10 cellular contexts compared by ENCODE assay signal in genomic region chr16:66661210-66661560, GRCh38. TPM values are rescaled to one million over a fixed set of nuclear protein-coding genes. Genes with fewer than 3 reads are reported as not detected.
A peak's percentile ranks its signal among the peaks of the same experiment; 100 is the strongest.
DNase-seq lines count a peak whose midpoint lies in the region; ATAC-seq, FAIRE-seq and TF ChIP-seq lines count a peak whose summit lies in the region.
"Had no signal": no experiment of that assay in that cellular context is flagged by ENCODE, and none has a peak within 500 bp of the region (broad histone marks: within the 10 kb centered on the region; RNA-seq: fewer than 3 reads in every experiment).

No MANE protein-coding gene starts in this region.

- 48% methylated on average over 4 of the region's 4 CpGs for WGBS in A549 (ENCODE audit: missing lambda C conversion rate)
- 40% methylated on average over 4 of the region's 4 CpGs for WGBS in SK-N-SH (ENCODE audit: low lambda C conversion rate)
- 60 to 61% methylated on average over 4 of the region's 4 CpGs for WGBS in pancreas, 2 donors

- no peak for TF ChIP-seq CTCF in A549 (IDR thresholded peaks at IDR 0.05)
- no peak for TF ChIP-seq CTCF in SK-N-SH (IDR thresholded peaks at IDR 0.05)
- TF ChIP-seq CTCF in cardiac muscle cell (IDR thresholded peaks at IDR 0.05; ENCODE audit: low read depth, low read length): no peak
- no peak for TF ChIP-seq CTCF in pancreas (IDR thresholded peaks at IDR 0.05)

- H3K27me3 ChIP-seq in SK-N-SH (ENCODE audit: insufficient read depth) (no peaks in the 10 kb centered on the region), cardiac muscle cell (no peaks in the 10 kb centered on the region), pancreas (no peaks in the 10 kb centered on the region)

- no peaks in the 10 kb centered on the region for H4K20me1 ChIP-seq in SK-N-SH (ENCODE audit: insufficient read depth)

- no peaks in the 10 kb centered on the region for H3K36me3 ChIP-seq in SK-N-SH (replicated peaks in 1 of 2; ENCODE audit: control insufficient read depth in 1 of 2, insufficient read depth in 2 of 2, low read length in 1 of 2)
- no peaks in the 10 kb centered on the region for H3K36me3 ChIP-seq in cardiac muscle cell
- H3K36me3 ChIP-seq in pancreas: no peaks in the 10 kb centered on the region

- H3K4me1 ChIP-seq in A549 (peaks cover 30% of the 10 kb centered on the region), SK-N-SH (ENCODE audit: control insufficient read depth in 1 of 2, insufficient read depth in 2 of 2, low read depth in 1 of 2, low read length in 1 of 2) (peaks cover 20 to 26% of the 10 kb centered on the region in 2 experiments), cardiac muscle cell (ENCODE audit: low read depth) (peaks cover 30% of the 10 kb centered on the region), pancreas (peaks cover 0 to 18% (median 6%) of the 10 kb centered on the region in 3 donors)

- H3K4me2 ChIP-seq in A549 (peak overlapping the region; percentile 72), SK-N-SH (peak overlapping the region; percentile 54)

- H3K79me2 ChIP-seq in SK-N-SH (ENCODE audit: insufficient read depth): peaks cover 65% of the 10 kb centered on the region; the same call in 1 of the 2 replicates

- FAIRE-seq in A549 (lab: Jason Lieb, UNC) (no peak), pancreas (lab: Jason Lieb, UNC) (no peak), H54 (lab: Jason Lieb, UNC) (no peak)
- FAIRE-seq: GM19239 had no signal

- H3K4me3 ChIP-seq in A549 (no peak overlapping the region), SK-N-SH (ENCODE audit: low read depth in 2 of 2, low read length in 1 of 2) (peak overlapping the region in 1 of 2 experiments; percentile 8; a peak in 2 of 4 replicates), cardiac muscle cell (no peak overlapping the region), pancreas (no peak overlapping the region)

- peak overlapping the region; percentile 54 for H3K9ac ChIP-seq in SK-N-SH

- H3K27ac ChIP-seq in A549 (peak overlapping the region; percentile 72 to 86), SK-N-SH (ENCODE audit: low read depth in 2 of 2, low read length in 1 of 2) (peak overlapping the region; percentile 88 to 89), cardiac muscle cell (peak overlapping the region; percentile 89), pancreas (peak overlapping the region in 2 of 4 donors; percentile 42 to 45)

- no peaks in the 10 kb centered on the region for H3K9me2 ChIP-seq in SK-N-SH

- H2AFZ ChIP-seq in SK-N-SH (ENCODE audit: low read depth): no peak overlapping the region

- POLR2A ChIA-PET in A549 (lab: Yijun Ruan, JAX) (interaction anchor here (0.8 to 1.3 kb wide), 3 partner anchors 10 to 170 kb away, joined by 3 to 8 read pairs (median 4); partner anchors contain the start of genes CMTM3 and NAE1), SK-N-SH (lab: Yijun Ruan, JAX) (interaction anchor here (1.1 to 1.5 kb wide), 3 partner anchors 10 to 56 kb away, joined by 3 to 7 read pairs (median 5); no protein-coding TSS in a partner anchor)

- no peak for TF ChIP-seq EP300 in A549 (IDR thresholded peaks at IDR 0.05)
- no peak for TF ChIP-seq EP300 in SK-N-SH (IDR thresholded peaks at IDR 0.05; ENCODE audit: borderline replicate concordance in 1 of 2, low read depth in 1 of 2, low read length in 1 of 2)

- TF ChIP-seq RAD21 in A549 (conservative IDR thresholded peaks at IDR 0.05 in 1 of 2, IDR thresholded peaks at IDR 0.05 in 1 of 2): no peak
- TF ChIP-seq RAD21 in SK-N-SH (IDR thresholded peaks at IDR 0.05; ENCODE audit: low read length): no peak

- H3K9me3 ChIP-seq in A549 (no peaks in the 10 kb centered on the region), SK-N-SH (no peaks in the 10 kb centered on the region), cardiac muscle cell (ENCODE audit: low read depth) (no peaks in the 10 kb centered on the region), pancreas (no peaks in the 10 kb centered on the region)

- ATAC-seq in A549: peak in 1 of 2 experiments; percentile 35; a peak in 3 of 6 replicates
- peak in 3 of 4 donors; percentile 12 to 17 (median 14) for ATAC-seq in pancreas
- no peak for ATAC-seq in GM21717 (IDR thresholded peaks at IDR 0.05; ENCODE audit: unreplicated experiment)

- CTCF ChIA-PET in A549 (lab: Yijun Ruan, JAX): interaction anchor here (0.9 to 9.7 kb wide), 24 partner anchors 9 to 254 kb away, joined by 3 to 74 read pairs (median 8); partner anchors contain the start of gene CMTM4
- CTCF ChIA-PET in SK-N-SH (lab: Yijun Ruan, JAX): interaction anchor here (0.8 to 4.6 kb wide), 22 partner anchors 8 to 212 kb away, joined by 3 to 59 read pairs (median 6); partner anchors contain the start of genes CMTM3, CMTM4, DYNC1LI2 and NAE1

- DNase-seq in A549 (ENCODE audit: low read depth in 1 of 2, low spot score in 1 of 2): no peak
- peak; percentile 37 for DNase-seq in SK-N-SH
- no peak for DNase-seq in cardiac muscle cell (ENCODE audit: low read depth in 1 of 2, low spot score in 1 of 2)
- no peak for DNase-seq in pancreas
- no peak for DNase-seq in C1 segment of cervical spinal cord (lab: John Stamatoyannopoulos, UW)
- DNase-seq in occipital lobe (lab: John Stamatoyannopoulos, UW): no peak
- no peak for DNase-seq in H54 (ENCODE audit: insufficient read length, low spot score)
- DNase-seq: activated T-cell treated with anti-CD3 and anti-CD28 coated beads, Interleukin-2, amount 50 U/mL, for 1 hour had no signal

- H3F3A ChIP-seq in SK-N-SH (replicated peaks; ENCODE audit: insufficient read depth): peaks cover 34% of the 10 kb centered on the region

- intact Hi-C loops in pancreas (cut with DNase I): no loop called here

- TF ChIP-seq POLR2A in A549 (IDR thresholded peaks at IDR 0.05; ENCODE audit: low read length) (no peak), H54 (IDR thresholded peaks at IDR 0.05; ENCODE audit: low read depth, low read length) (no peak)

TF ChIP-seq in A549, 52 proteins besides CTCF, POLR2A, EP300 and RAD21 (continues in another document):
- no peak for TF ChIP-seq EHMT2 (IDR thresholded peaks at IDR 0.05; ENCODE audit: low read depth)
- no peak for TF ChIP-seq SREBF2 (IDR thresholded peaks at IDR 0.05)
- TF ChIP-seq USF2 (IDR thresholded peaks at IDR 0.05): no peak
- TF ChIP-seq RARB (CRISPR knock-in tag; IDR thresholded peaks at IDR 0.05): no peak

TF ChIP-seq in SK-N-SH, 30 proteins besides CTCF, POLR2A, EP300 and RAD21:
- no peak for TF ChIP-seq TAF1 (IDR thresholded peaks at IDR 0.05; ENCODE audit: borderline replicate concordance, low read depth, low read length)
- TF ChIP-seq RXRA (IDR thresholded peaks at IDR 0.05; ENCODE audit: borderline replicate concordance, low read depth): no peak
- TF ChIP-seq GATA2 (CRISPR knock-in tag; IDR thresholded peaks at IDR 0.05): peak; percentile 3
TF ChIP-seq in SK-N-SH: peak in this region for 1.

RNA-seq across cellular contexts. Expression of gene CMTM4, which starts 35.4 kb away (rescaled TPM):
- polyA plus RNA-seq in A549 (2011; rRNA removed) (58.6 and 61.6 TPM in 2 replicates), A549 (2017; fragmentation: RNase III; extraction: RNeasy Plus Mini Kit Qiagen cat#74134 plus additional on column Dnase treatment) (22.9 to 25.9 TPM (median 24.8 TPM) in 3 replicates), SK-N-SH (2012; rRNA removed) (21.7 and 30.8 TPM in 2 replicates), cardiac muscle cell (19.7 and 22.8 TPM in 2 replicates), pancreas (10 to 100 TPM; 14.9 to 18.4 TPM)
- polyA plus RNA-seq in A549 (2012; cell fraction: cytosol; rRNA removed): 18.3 and 23.1 TPM in 2 replicates
- 18.4 and 26.4 TPM in 2 replicates for polyA plus RNA-seq in A549 (2012; cell fraction: nucleus; rRNA removed)
- polyA minus RNA-seq in A549 (2011; rRNA and poly(A)+ RNA removed): 75.1 and 83.9 TPM in 2 replicates
- polyA plus RNA-seq in SK-N-SH (2012; cell fraction: cytosol; rRNA removed): 18.9 and 22.2 TPM in 2 replicates
- 22.9 and 26.7 TPM in 2 replicates for polyA plus RNA-seq in SK-N-SH (2012; cell fraction: nucleus; rRNA removed)
- total RNA-seq in cardiac muscle cell (42.3 and 61.6 TPM in 2 replicates), pancreas (10 to 100 TPM; 31.7 to 43.5 (median 38.8) TPM), occipital lobe (70.7 TPM)

RNA-seq across cellular contexts. Expression of gene CMTM3, which starts 56.7 kb away (rescaled TPM):
- polyA plus RNA-seq in A549 (2011; rRNA removed) (33.9 and 36.1 TPM in 2 replicates), A549 (2017; fragmentation: RNase III; extraction: RNeasy Plus Mini Kit Qiagen cat#74134 plus additional on column Dnase treatment) (36.0 to 45.9 TPM (median 37.2 TPM) in 3 replicates), SK-N-SH (2012; rRNA removed) (64.2 and 69.4 TPM in 2 replicates), cardiac muscle cell (70.7 and 92.2 TPM in 2 replicates), pancreas (1 to 10 TPM; 4.3 to 4.8 TPM)
- polyA plus RNA-seq in A549 (2012; cell fraction: cytosol; rRNA removed): 56.7 and 77.4 TPM in 2 replicates
- 64.2 and 71.5 TPM in 2 replicates for polyA plus RNA-seq in A549 (2012; cell fraction: nucleus; rRNA removed)
- polyA minus RNA-seq in A549 (2011; rRNA and poly(A)+ RNA removed): 44.8 and 46.3 TPM in 2 replicates
- 51.4 and 73.9 TPM in 2 replicates for polyA plus RNA-seq in SK-N-SH (2012; cell fraction: cytosol; rRNA removed)
- 44.1 and 60.0 TPM in 2 replicates for polyA plus RNA-seq in SK-N-SH (2012; cell fraction: nucleus; rRNA removed)
- total RNA-seq in cardiac muscle cell (48.9 and 56.1 TPM in 2 replicates), pancreas (10 to 100 TPM in 1 of 6 donors, 1 to 10 TPM in 4, under 1 TPM in 1; 0.79 to 20.8 (median 2.6) TPM), occipital lobe (8.7 TPM)

Comparison
In these comparisons a context has a peak if more than half of its experiments do, and no peak if none do; other contexts are left out.
1. RNA of gene CMTM3, which starts 56.7 kb away (polyA plus RNA-seq): 70.7 to 92.2 TPM in cardiac muscle cell, 44.1 to 73.9 TPM in SK-N-SH and 33.9 to 77.4 TPM in A549; 4.3 to 4.8 TPM in pancreas; every median in the first group is over 4 times any median in the second.